Comparison of ENCODE assay signal across 25 cellular contexts in the genomic region with DNA sequence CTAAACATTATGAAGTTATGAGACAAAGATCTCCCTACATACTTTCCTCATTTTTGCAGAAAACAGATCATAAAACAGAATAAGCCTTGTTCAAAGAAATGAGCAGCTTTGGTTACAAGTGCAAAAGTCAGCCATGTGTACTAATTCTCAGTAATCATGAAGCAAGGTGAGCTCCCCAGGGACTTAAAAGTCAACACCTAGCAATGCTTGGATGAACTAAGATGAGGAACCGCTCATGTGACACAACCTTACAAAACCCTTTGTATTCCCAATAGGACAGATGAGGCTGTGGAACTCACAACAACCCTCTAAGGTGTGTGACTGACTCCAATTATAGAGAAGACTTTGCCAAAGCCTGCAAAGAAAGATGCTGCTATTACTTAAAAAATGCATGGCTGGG.
DNase-seq lines count a peak whose midpoint lies in the region; ATAC-seq, FAIRE-seq and TF ChIP-seq lines count a peak whose summit lies in the region.
"Had no signal": no experiment of that assay in that cellular context is flagged by ENCODE, and none has a peak within 500 bp of the region (broad histone marks: within the 10 kb centered on the region; RNA-seq: fewer than 3 reads in every experiment).

No MANE protein-coding gene starts in this region.

- TF ChIP-seq EP300 in stomach (IDR thresholded peaks at IDR 0.05) = no peak

- no peaks in the 10 kb centered on the region for H3K9me3 ChIP-seq in stomach
- H3K9me3 ChIP-seq: BLaER1, heart left ventricle had no signal

- no peaks in the 10 kb centered on the region for H3K9me3 Mint-ChIP-seq in CD14-positive monocyte
- H3K9me3 Mint-ChIP-seq: central memory CD8-positive, alpha-beta T cell; stimulated activated naive CD8-positive, alpha-beta T cell treated with anti-CD3 and anti-CD28 coated beads, Interleukin-15, amount 100 ng/mL, for 72 hours; type B pancreatic cell had no signal

- H3K36me3 Mint-ChIP-seq in CD14-positive monocyte = peaks cover 68 to 79% of the 10 kb centered on the region in 2 donors

- peak; percentile 2 for DNase-seq in GM12865 (ENCODE audit: low read depth)
- DNase-seq in NCI-H69 (lab: John Stamatoyannopoulos, UW) = peak; percentile 97
- no peak for DNase-seq in RCC 7860 (ENCODE audit: low spot score)
- no peak for DNase-seq in stomach
- no peak for DNase-seq in CD14-positive monocyte (ENCODE audit: low spot score)
- DNase-seq: ACHN; activated naive CD4-positive, alpha-beta T cell treated with anti-CD3 and anti-CD28 coated beads, Interleukin-2, amount 50 U/mL, for 16 hours; anterior cingulate cortex; Caco-2; dorsolateral prefrontal cortex; heart left ventricle; MM.1S; naive B cell; NCI-H1694; occipital lobe; stimulated activated CD4-positive, alpha-beta T cell treated with anti-CD3 and anti-CD28 coated beads, Interleukin-4, amount 100 ng/mL, for 4 hours; stimulated activated naive CD8-positive, alpha-beta T cell treated with anti-CD3 and anti-CD28 coated beads, Interleukin-15, amount 100 ng/mL, for 72 hours; T-helper 1 cell had no signal

- no peaks in the 10 kb centered on the region for H3K27me3 ChIP-seq in stomach
- H3K27me3 ChIP-seq: BLaER1, dorsolateral prefrontal cortex, heart left ventricle had no signal

- H3K4me1 ChIP-seq in stomach = peaks cover 0 to 25% (median 13%) of the 10 kb centered on the region in 4 donors
- H3K4me1 ChIP-seq: BLaER1, heart left ventricle had no signal

- H3K27ac Mint-ChIP-seq in CD14-positive monocyte = no peak overlapping the region
- H3K27ac Mint-ChIP-seq: stimulated activated naive CD8-positive, alpha-beta T cell treated with anti-CD3 and anti-CD28 coated beads, Interleukin-15, amount 100 ng/mL, for 72 hours; type B pancreatic cell had no signal

- no peak for TF ChIP-seq POLR2A in stomach (IDR thresholded peaks at IDR 0.05)

- no peak overlapping the region for H3K4me3 Mint-ChIP-seq in CD14-positive monocyte
- H3K4me3 Mint-ChIP-seq: central memory CD8-positive, alpha-beta T cell; naive B cell; stimulated activated naive CD8-positive, alpha-beta T cell treated with anti-CD3 and anti-CD28 coated beads, Interleukin-15, amount 100 ng/mL, for 72 hours; type B pancreatic cell had no signal

- H3K36me3 ChIP-seq in stomach = peaks cover 3 to 65% (median 50%) of the 10 kb centered on the region in 4 donors

- H3K27me3 Mint-ChIP-seq in CD14-positive monocyte (ENCODE audit: low read depth in 3 of 3) = no peaks in the 10 kb centered on the region
- H3K27me3 Mint-ChIP-seq: central memory CD8-positive, alpha-beta T cell; naive B cell; stimulated activated naive CD8-positive, alpha-beta T cell treated with anti-CD3 and anti-CD28 coated beads, Interleukin-15, amount 100 ng/mL, for 72 hours; type B pancreatic cell had no signal

- FAIRE-seq in RCC 7860 (lab: Jason Lieb, UNC) = no peak

- ATAC-seq in GM19468 (IDR thresholded peaks at IDR 0.05; ENCODE audit: extremely low read depth, unreplicated experiment) (peak; percentile 19), HG03432 (IDR thresholded peaks at IDR 0.05; ENCODE audit: unreplicated experiment) (peak; percentile 72), HG02840 (IDR thresholded peaks at IDR 0.05; ENCODE audit: low FRiP score, unreplicated experiment) (no peak)
- ATAC-seq: heart left ventricle; Panc1; stimulated activated naive CD8-positive, alpha-beta T cell treated with anti-CD3 and anti-CD28 coated beads, Interleukin-15, amount 100 ng/mL, for 72 hours had no signal

- intact Hi-C loops in stomach (cut with DNase I; ENCODE audit: low total_unique reads) = no loop called here
- intact Hi-C loops in CD14-positive monocyte (cut with micrococcal nuclease) = no loop called here

- WGBS in stomach, 5 donors = 92 to 98% (median 95%) methylated on average over 1 of the region's 1 CpG

- H3K4me3 ChIP-seq in GM12865 (ENCODE audit: low read depth, low read length) (no peak overlapping the region), stomach (no peak overlapping the region)
- H3K4me3 ChIP-seq: BLaER1, dorsolateral prefrontal cortex, heart left ventricle had no signal

- H3K4me1 Mint-ChIP-seq in CD14-positive monocyte = no peaks in the 10 kb centered on the region
- H3K4me1 Mint-ChIP-seq: central memory CD8-positive, alpha-beta T cell; naive B cell; stimulated activated naive CD8-positive, alpha-beta T cell treated with anti-CD3 and anti-CD28 coated beads, Interleukin-15, amount 100 ng/mL, for 72 hours had no signal

- H3K27ac ChIP-seq in stomach = no peak overlapping the region
- H3K27ac ChIP-seq: BLaER1, heart left ventricle had no signal

- TF ChIP-seq CTCF in GM12865 (IDR thresholded peaks at IDR 0.05; ENCODE audit: insufficient read depth, low read depth, low read length, missing control alignments) (no peak), stomach (IDR thresholded peaks at IDR 0.05) (no peak), CD14-positive monocyte (IDR thresholded peaks at IDR 0.05) (no peak)

Comparison
In these comparisons a context has a peak if more than half of its experiments do, and no peak if none do; other contexts are left out.
1. DNase-seq: peak in GM12865 (single experiment) and NCI-H69 (single experiment); none in RCC 7860 (single experiment), stomach (single experiment) and CD14-positive monocyte (single experiment).